ENCODE assay signal across 9 cellular contexts in the genomic region with DNA sequence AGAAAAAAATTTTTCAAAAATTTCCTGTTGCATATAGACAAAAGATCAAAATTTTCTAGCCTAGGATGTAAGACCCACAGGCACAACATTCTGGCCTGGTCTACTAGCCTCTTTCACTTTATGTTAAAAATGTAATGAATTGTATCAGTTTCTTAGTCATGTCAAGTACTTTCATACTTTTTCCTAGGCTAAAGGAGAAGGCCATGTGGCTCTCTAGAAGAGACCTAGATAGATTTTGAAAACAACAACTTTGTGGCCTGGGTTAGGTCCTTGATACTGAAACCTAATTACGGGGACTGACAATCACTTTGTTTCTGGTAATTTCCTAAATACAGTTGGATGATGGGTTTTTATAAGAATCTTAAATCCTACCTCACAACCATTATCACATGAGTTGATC.
"Had no signal": no experiment of that assay in that cellular context is flagged by ENCODE, and none has a peak within 500 bp of the region (broad histone marks: within the 10 kb centered on the region; RNA-seq: fewer than 3 reads in every experiment).

No MANE protein-coding gene starts in this region.

- H3K9me3 ChIP-seq: HAP-1 had no signal

- ATAC-seq: GM23338, HCT116 had no signal

- H3K4me2 ChIP-seq: GM23338 had no signal

- H3K4me3 Mint-ChIP-seq: GM23338, H9, HFFc6 had no signal

- H3K9ac ChIP-seq: GM23248 had no signal

- H3K36me3 ChIP-seq: HAP-1 had no signal

- H3K4me3 ChIP-seq: GM23248, GM23338, HAP-1 had no signal

- DNase-seq: GM23248, GOT3, H7, H9, HCEC 1CT, HFFc6 had no signal

- H3K27ac ChIP-seq: GM23248 had no signal

- H2AFZ ChIP-seq: GM23248, GM23338 had no signal

- H3K4me1 ChIP-seq: HAP-1 had no signal

- H3K9me3 Mint-ChIP-seq: GM23338, H9 had no signal
